ENCODE assay signal across 11 cellular contexts in genomic region chr6:2658788-2659187, GRCh38.
DNase-seq lines count a peak whose midpoint lies in the region; ATAC-seq and TF ChIP-seq lines count a peak whose summit lies in the region.
"Had no signal": no experiment of that assay in that cellular context is flagged by ENCODE, and none has a peak within 500 bp of the region (broad histone marks: within the 10 kb centered on the region; RNA-seq: fewer than 3 reads in every experiment).

No MANE protein-coding gene starts in this region.

- no TSS peak for BruUV-seq in MCF 10A (replicated peaks; lab: Mats Ljungman, UMichigan)

- H3K27ac Mint-ChIP-seq in MCF 10A (ENCODE audit: low read depth, unreplicated experiment): peak overlapping the region; percentile 78
- peak overlapping the region in 1 of 6 donors; percentile 25 for H3K27ac Mint-ChIP-seq in immature natural killer cell

- H3K4me1 ChIP-seq in HAP-1 (peaks cover 22% of the 10 kb centered on the region), left ventricle myocardium inferior (no peaks in the 10 kb centered on the region)
- H3K4me1 ChIP-seq: Caco-2, parathyroid adenoma had no signal

- ATAC-seq in GM21381 (IDR thresholded peaks at IDR 0.05; ENCODE audit: unreplicated experiment): peak; percentile 80
- peak; percentile 85 for ATAC-seq in HG03354 (IDR thresholded peaks at IDR 0.05; ENCODE audit: poor library complexity, severe bottlenecking, unreplicated experiment)

- no peaks in the 10 kb centered on the region for H3K27me3 ChIP-seq in HAP-1 (ENCODE audit: low read depth)
- no peaks in the 10 kb centered on the region for H3K27me3 ChIP-seq in left ventricle myocardium inferior (ENCODE audit: low read depth)

- H3K27me3 Mint-ChIP-seq in MCF 10A (ENCODE audit: insufficient read depth, unreplicated experiment) (no peaks in the 10 kb centered on the region), immature natural killer cell (ENCODE audit: low read depth in 3 of 3) (peaks cover 0 to 7% (median 4%) of the 10 kb centered on the region in 3 donors)

- peaks cover 6% of the 10 kb centered on the region for H3K9me3 Mint-ChIP-seq in MCF 10A (ENCODE audit: unreplicated experiment)
- no peaks in the 10 kb centered on the region for H3K9me3 Mint-ChIP-seq in immature natural killer cell

- H3K36me3 Mint-ChIP-seq in MCF 10A (ENCODE audit: insufficient read depth, unreplicated experiment) (no peaks in the 10 kb centered on the region), immature natural killer cell (no peaks in the 10 kb centered on the region)

- intact Hi-C loops in MCF 10A (cut with micrococcal nuclease): no loop called here
- intact Hi-C loops in left ventricle myocardium inferior (cut with micrococcal nuclease): no loop called here

- H3K9me3 ChIP-seq in HAP-1: peaks cover 4% of the 10 kb centered on the region; the same call in 1 of the 2 replicates
- H3K9me3 ChIP-seq in left ventricle myocardium inferior (replicated peaks): no peaks in the 10 kb centered on the region
- H3K9me3 ChIP-seq: Caco-2 had no signal

- CTCF ChIA-PET in MCF 10A (lab: Yijun Ruan, JAX): interaction anchor here (0.6 to 0.9 kb wide), 2 partner anchors 11 to 24 kb away, joined by 3 read pairs; no protein-coding TSS in a partner anchor

- TF ChIP-seq CTCF in MCF 10A (IDR thresholded peaks at IDR 0.05; ENCODE audit: unreplicated experiment): no peak
- TF ChIP-seq CTCF in left ventricle myocardium inferior (IDR thresholded peaks at IDR 0.05; ENCODE audit: borderline replicate concordance): no peak

- DNase-seq in EL (peak; percentile 10), MCF 10A (ENCODE audit: unreplicated experiment) (peak; percentile 85), HAP-1 (ENCODE audit: low spot score in 2 of 2) (no peak), NCI-H524 (lab: John Stamatoyannopoulos, UW) (no peak), immature natural killer cell (no peak), left ventricle myocardium inferior (no peak)
- DNase-seq: activated CD4-positive, alpha-beta T cell treated with anti-CD3 and anti-CD28 coated beads for 4 hours; Caco-2 had no signal

- no peaks in the 10 kb centered on the region for H3K36me3 ChIP-seq in HAP-1 (replicated peaks)
- no peaks in the 10 kb centered on the region for H3K36me3 ChIP-seq in left ventricle myocardium inferior

- H3K4me1 Mint-ChIP-seq in MCF 10A (ENCODE audit: insufficient read depth, unreplicated experiment) (peaks cover 28% of the 10 kb centered on the region), immature natural killer cell (no peaks in the 10 kb centered on the region)

- in situ Hi-C loops in HAP-1 (cut with MboI; ENCODE audit: low sequenced_read_pairs): no loop called here

- POLR2A ChIA-PET in MCF 10A (lab: Yijun Ruan, JAX): interaction anchor here (0.6 to 1.7 kb wide), 7 partner anchors 12 to 1103 kb away, joined by 3 to 5 read pairs (median 3); no protein-coding TSS in a partner anchor

- no peak overlapping the region for H3K27ac ChIP-seq in left ventricle myocardium inferior (replicated peaks)
- H3K27ac ChIP-seq: parathyroid adenoma had no signal

- H3K4me3 Mint-ChIP-seq in MCF 10A (ENCODE audit: unreplicated experiment): no peak overlapping the region
- no peak overlapping the region for H3K4me3 Mint-ChIP-seq in immature natural killer cell

- H3K4me3 ChIP-seq in HAP-1: no peak overlapping the region
- no peak overlapping the region for H3K4me3 ChIP-seq in left ventricle myocardium inferior

Comparison
In these comparisons a context has a peak if more than half of its experiments do, and no peak if none do; other contexts are left out.
1. DNase-seq: peak in EL (single experiment) and MCF 10A (single experiment); none in HAP-1 (0 of 2), NCI-H524 (0 of 2), immature natural killer cell (0 of 3) and left ventricle myocardium inferior (single experiment).